8 cellular contexts compared by ENCODE assay signal in the genomic region with DNA sequence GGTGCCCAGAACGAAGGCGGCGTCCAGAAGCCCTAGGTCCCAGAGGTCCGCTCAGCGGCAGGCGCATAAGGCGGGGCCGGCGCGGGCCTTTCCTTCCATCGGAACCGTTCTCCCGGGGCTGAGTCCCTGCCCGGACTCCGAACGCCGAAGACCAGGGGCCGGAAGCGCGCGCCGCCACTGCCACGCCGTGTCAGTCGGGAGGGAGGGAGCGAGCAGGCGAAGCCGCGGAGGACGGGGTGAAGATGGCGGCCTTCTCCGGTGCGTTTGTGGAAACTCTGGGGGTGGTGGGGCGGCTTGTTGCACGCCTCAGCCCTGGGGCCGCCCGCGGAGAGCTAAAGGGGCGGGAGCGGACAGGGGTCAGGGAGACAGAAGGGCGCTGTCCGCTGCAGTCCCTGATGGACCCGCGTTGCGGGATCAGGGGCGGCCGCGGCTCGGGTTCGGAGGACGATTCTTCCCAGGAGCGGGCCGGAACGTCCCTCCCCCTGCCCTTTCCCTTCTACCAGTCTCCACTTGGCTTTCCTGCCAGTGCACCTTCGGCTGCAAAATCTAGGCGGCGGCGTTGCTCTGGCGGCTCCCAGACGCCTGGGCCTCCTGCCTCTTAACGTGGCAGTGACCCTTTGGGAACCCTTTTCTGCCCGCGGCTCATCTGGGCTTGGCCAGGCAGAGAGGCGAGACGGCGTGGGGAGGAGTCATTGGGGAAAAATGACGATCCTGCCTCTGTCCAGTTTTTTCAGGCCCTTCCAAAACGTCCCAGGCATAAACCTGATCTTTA. TPM values are rescaled to one million over a fixed set of nuclear protein-coding genes. Genes with fewer than 3 reads are reported as not detected.
DNase-seq lines count a peak whose midpoint lies in the region; ATAC-seq, FAIRE-seq and TF ChIP-seq lines count a peak whose summit lies in the region.

A gene (plus strand): TSS at position 177 of the 772 bp plus-strand sequence. CDS start 66 bp downstream, at position 243.

- peaks cover 8 to 15% of the 10 kb centered on the region in 2 experiments for H3K36me3 ChIP-seq in keratinocyte (ENCODE audit: control insufficient read depth in 2 of 2, extremely low read depth in 1 of 2, insufficient read depth in 2 of 2, low read length in 2 of 2)

- peaks cover 28% of the 10 kb centered on the region for H3K36me3 Mint-ChIP-seq in central memory CD8-positive, alpha-beta T cell (ENCODE audit: insufficient read depth)

- H3K4me1 ChIP-seq in keratinocyte (ENCODE audit: control insufficient read depth, extremely low read depth, insufficient read depth, low read length), result peaks cover 10% of the 10 kb centered on the region

- H4K20me1 ChIP-seq in keratinocyte (ENCODE audit: control insufficient read depth, extremely low read depth, insufficient read depth, low read length), result no peaks in the 10 kb centered on the region

- H3K27me3 ChIP-seq in keratinocyte (ENCODE audit: control insufficient read depth, extremely low read depth, insufficient read depth, low read length), result no peaks in the 10 kb centered on the region

- FAIRE-seq in keratinocyte (lab: Jason Lieb, UNC), result no peak

- ATAC-seq in GM18907 (IDR thresholded peaks at IDR 0.05; ENCODE audit: unreplicated experiment) (peak; percentile 97), HG03139 (IDR thresholded peaks at IDR 0.05; ENCODE audit: unreplicated experiment) (peak; percentile 94)
- peak; percentile 96 to 97 for ATAC-seq in activated CD4-positive, CD25-positive, alpha-beta regulatory T cell treated with anti-CD3 and anti-CD28 coated beads, Interleukin-2, amount 50 U/mL, for 24 hours
- ATAC-seq in central memory CD8-positive, alpha-beta T cell (replicated peaks; ENCODE audit: extremely low read depth, poor library complexity, severe bottlenecking), result peak; percentile 91

- H3K4me1 Mint-ChIP-seq in central memory CD8-positive, alpha-beta T cell, result peaks cover 27% of the 10 kb centered on the region

- peak within 1 kb of the TSS; percentile 95 for H3K9ac ChIP-seq in keratinocyte (ENCODE audit: control insufficient read depth, extremely low read depth, insufficient read depth, low read length)

- H3K4me2 ChIP-seq in keratinocyte (ENCODE audit: control insufficient read depth, extremely low read depth, insufficient read depth, low read depth, low read length), result peak within 1 kb of the TSS; percentile 90

- peak within 1 kb of the TSS; percentile 100 for H2AFZ ChIP-seq in keratinocyte (ENCODE audit: control insufficient read depth, low read length)

- H3K27me3 Mint-ChIP-seq in central memory CD8-positive, alpha-beta T cell, result no peaks in the 10 kb centered on the region

- H3K4me3 ChIP-seq in keratinocyte (ENCODE audit: control insufficient read depth in 2 of 3, extremely low read depth in 1 of 3, insufficient read depth in 2 of 3, low read depth in 1 of 3, low read length in 3 of 3), result peak within 1 kb of the TSS; percentile 70 to 95 (median 95)

- H3K27ac Mint-ChIP-seq in central memory CD8-positive, alpha-beta T cell (ENCODE audit: low read depth), result peak within 1 kb of the TSS; percentile 92

- H3K9me3 ChIP-seq in keratinocyte (ENCODE audit: control insufficient read depth, low read depth, low read length), result no peaks in the 10 kb centered on the region

- peak within 1 kb of the TSS; percentile 96 for H3K4me3 Mint-ChIP-seq in central memory CD8-positive, alpha-beta T cell

- H3K9me3 Mint-ChIP-seq in central memory CD8-positive, alpha-beta T cell, result no peaks in the 10 kb centered on the region

- DNase-seq in AG08395 (ENCODE audit: low spot score), result peak; percentile 89
- DNase-seq in NCI-H2227 treated with DMSO at 0.1 percent for 48 hours (lab: John Stamatoyannopoulos, UW), result peak; percentile 80
- peak; percentile 78 to 82 for DNase-seq in central memory CD8-positive, alpha-beta T cell (ENCODE audit: low spot score in 2 of 2)
- peak; percentile 25 for DNase-seq in keratinocyte (ENCODE audit: low read depth, low spot score)
- DNase-seq in stimulated activated CD4-positive, alpha-beta T cell treated with anti-CD3 and anti-CD28 coated beads, Interleukin-12 subunit alpha, Interleukin-12 subunit beta, amount 100 ng/mL, for 48 hours (ENCODE audit: low read depth in 2 of 3, low spot score in 1 of 3), result peak; percentile 81 to 83 (median 81)

- peaks cover 42% of the 10 kb centered on the region for H3K79me2 ChIP-seq in keratinocyte (ENCODE audit: control insufficient read depth, insufficient read depth, low read length)

- TF ChIP-seq CTCF in keratinocyte (optimal IDR thresholded peaks at IDR 0.05 in 1 of 3, IDR thresholded peaks at IDR 0.05 in 1 of 3, conservative IDR thresholded peaks at IDR 0.05 in 1 of 3; ENCODE audit: extremely low read depth in 1 of 3, insufficient read depth in 2 of 3, low read length in 3 of 3), result no peak

- dilution Hi-C loops in keratinocyte (cut with MboI; ENCODE audit: extremely low pct_ligation_motif_present, low sequenced_read_pairs), result no loop called here

- H3K9me1 ChIP-seq in keratinocyte (ENCODE audit: control insufficient read depth, extremely low read depth, insufficient read depth, low read length), result no peaks in the 10 kb centered on the region

- H3K27ac ChIP-seq in keratinocyte (ENCODE audit: control insufficient read depth, insufficient read depth, low read length), result peak within 1 kb of the TSS; percentile 87

RNA-seq across cellular contexts. Expression of the gene that starts here (rescaled TPM):
- 73.9 to 140 TPM (median 104 TPM) in 3 replicates for polyA plus RNA-seq in keratinocyte
- 131 TPM for polyA plus RNA-seq in keratinocyte (2011; ENCODE audit: low read depth)
- polyA plus RNA-seq in keratinocyte (2011; cell fraction: cytosol; rRNA removed), result 80.0 and 140 TPM in 2 replicates
- polyA plus RNA-seq in keratinocyte (2011; cell fraction: nucleus; rRNA removed), result 88.1 and 123 TPM in 2 replicates
- 70.7 and 98.6 TPM in 2 replicates for polyA plus RNA-seq in keratinocyte (2012; ENCODE audit: low replicate concordance)
- polyA minus RNA-seq in keratinocyte, result 9.6 to 79.2 TPM (median 28.2 TPM) in 3 replicates
- polyA minus RNA-seq in keratinocyte (2011; cell fraction: cytosol; rRNA and poly(A)+ RNA removed), result 45.5 TPM
- polyA minus RNA-seq in keratinocyte (2011; cell fraction: nucleus; rRNA and poly(A)+ RNA removed), result 26.5 and 57.1 TPM in 2 replicates

Comparison
In these comparisons a context has a peak if more than half of its experiments do, and no peak if none do; other contexts are left out.
1. Peak in every context shown above with its lines: DNase-seq, ATAC-seq, H3K4me3 ChIP-seq and H3K27ac ChIP-seq.
2. DNase-seq: peak in every context shown above with its lines; median percentile 89 in AG08395; 81 in stimulated activated CD4-positive, alpha-beta T cell treated with anti-CD3 and anti-CD28 coated beads, Interleukin-12 subunit alpha, Interleukin-12 subunit beta, amount 100 ng/mL, for 48 hours; 80 in NCI-H2227 treated with DMSO at 0.1 percent for 48 hours; 80 in central memory CD8-positive, alpha-beta T cell; 25 in keratinocyte.